ENCODE assay signal across 9 cellular contexts in the genomic region with DNA sequence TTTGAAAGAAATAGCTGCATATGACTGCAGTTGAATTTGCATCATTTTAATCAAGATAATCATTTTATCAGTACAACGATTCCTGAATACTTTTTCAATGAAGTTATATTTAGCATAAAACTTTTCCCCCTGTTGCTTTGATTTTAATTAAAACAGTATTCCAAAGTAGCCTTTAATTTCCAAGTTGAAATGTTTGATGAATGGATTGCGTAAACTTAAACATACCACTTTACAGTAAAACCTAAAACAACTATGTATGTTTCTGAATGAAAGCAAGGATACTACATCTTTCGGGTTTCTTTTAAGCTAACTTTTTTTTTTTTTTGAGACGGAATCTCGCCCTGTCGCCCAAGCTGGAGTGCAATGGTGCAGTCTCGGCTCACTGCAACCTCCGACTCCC. TPM values are rescaled to one million over a fixed set of nuclear protein-coding genes. Genes with fewer than 3 reads are reported as not detected.
DNase-seq lines count a peak whose midpoint lies in the region; ATAC-seq and TF ChIP-seq lines count a peak whose summit lies in the region.
"Had no signal": no experiment of that assay in that cellular context is flagged by ENCODE, and none has a peak within 500 bp of the region (broad histone marks: within the 10 kb centered on the region; RNA-seq: fewer than 3 reads in every experiment).

No MANE protein-coding gene starts in this region.

- ATAC-seq in lower lobe of right lung (no peak), GM21619 (IDR thresholded peaks at IDR 0.05; ENCODE audit: unreplicated experiment) (no peak)
- ATAC-seq: sciatic nerve had no signal

- H3K27me3 ChIP-seq in lower lobe of right lung (ENCODE audit: low read depth), result no peaks in the 10 kb centered on the region

- peaks cover 7% of the 10 kb centered on the region for H3K36me3 Mint-ChIP-seq in activated naive CD4-positive, alpha-beta T cell treated with anti-CD3 and anti-CD28 coated beads, Interleukin-2, amount 10 ng/mL, durations not matched to agents 7 days and 5 days
- H3K36me3 Mint-ChIP-seq in type B pancreatic cell, result no peaks in the 10 kb centered on the region

- H3K36me3 ChIP-seq in lower lobe of right lung, result peaks cover 6% of the 10 kb centered on the region

- H3K4me3 ChIP-seq in astrocyte of the spinal cord (ENCODE audit: low read depth, low read length), result peak overlapping the region; percentile 59
- H3K4me3 ChIP-seq in lower lobe of right lung, result peak overlapping the region; percentile 97

- H3K4me1 Mint-ChIP-seq in activated naive CD4-positive, alpha-beta T cell treated with anti-CD3 and anti-CD28 coated beads, Interleukin-2, amount 10 ng/mL, durations not matched to agents 7 days and 5 days, result peaks cover 30% of the 10 kb centered on the region
- peaks cover 15% of the 10 kb centered on the region for H3K4me1 Mint-ChIP-seq in type B pancreatic cell (ENCODE audit: unreplicated experiment)

- peak overlapping the region; percentile 86 for H3K27ac ChIP-seq in lower lobe of right lung

- in situ Hi-C loops in astrocyte of the spinal cord (cut with HindIII; ENCODE audit: low sequenced_read_pairs), result no loop called here

- no peak for DNase-seq in activated naive CD4-positive, alpha-beta T cell treated with anti-CD3 and anti-CD28 coated beads, Interleukin-2, amount 10 ng/mL, durations not matched to agents 7 days and 5 days
- DNase-seq in activated naive CD4-positive, alpha-beta T cell (lab: John Stamatoyannopoulos, UW), result no peak
- no peak for DNase-seq in astrocyte of the spinal cord (ENCODE audit: low read depth, low spot score)
- no peak for DNase-seq in lower lobe of right lung
- DNase-seq in type B pancreatic cell (ENCODE audit: extremely low spot score, unreplicated experiment), result no peak
- no peak for DNase-seq in NCI-H1436 treated with DMSO at 0.1 percent for 48 hours (lab: John Stamatoyannopoulos, UW)
- DNase-seq in NCI-H524 (lab: John Stamatoyannopoulos, UW), result no peak

- peaks cover 17% of the 10 kb centered on the region for H3K27me3 Mint-ChIP-seq in activated naive CD4-positive, alpha-beta T cell treated with anti-CD3 and anti-CD28 coated beads, Interleukin-2, amount 10 ng/mL, durations not matched to agents 7 days and 5 days
- H3K27me3 Mint-ChIP-seq in type B pancreatic cell, result no peaks in the 10 kb centered on the region

- TF ChIP-seq CTCF in astrocyte of the spinal cord (IDR thresholded peaks at IDR 0.05; ENCODE audit: low read depth, low read length), result no peak
- TF ChIP-seq CTCF in lower lobe of right lung (IDR thresholded peaks at IDR 0.05), result no peak
- no peak for TF ChIP-seq CTCF in type B pancreatic cell (conservative IDR thresholded peaks at IDR 0.05)

- H3K4me3 Mint-ChIP-seq in activated naive CD4-positive, alpha-beta T cell treated with anti-CD3 and anti-CD28 coated beads, Interleukin-2, amount 10 ng/mL, durations not matched to agents 7 days and 5 days, result peak overlapping the region; percentile 89
- H3K4me3 Mint-ChIP-seq in type B pancreatic cell, result peak overlapping the region; percentile 99

- H3K9me3 Mint-ChIP-seq in activated naive CD4-positive, alpha-beta T cell treated with anti-CD3 and anti-CD28 coated beads, Interleukin-2, amount 10 ng/mL, durations not matched to agents 7 days and 5 days, result no peaks in the 10 kb centered on the region
- H3K9me3 Mint-ChIP-seq in type B pancreatic cell, result no peaks in the 10 kb centered on the region

- H3K4me1 ChIP-seq in lower lobe of right lung, result peaks cover 27% of the 10 kb centered on the region

- H3K9me3 ChIP-seq in lower lobe of right lung, result no peaks in the 10 kb centered on the region

- intact Hi-C loops in lower lobe of right lung (cut with DNase I), result no loop called here

- H3K27ac Mint-ChIP-seq in activated naive CD4-positive, alpha-beta T cell treated with anti-CD3 and anti-CD28 coated beads, Interleukin-2, amount 10 ng/mL, durations not matched to agents 7 days and 5 days, result no peak overlapping the region
- peak overlapping the region; percentile 90 for H3K27ac Mint-ChIP-seq in type B pancreatic cell

- CTCF ChIA-PET in activated naive CD4-positive, alpha-beta T cell treated with anti-CD3 and anti-CD28 coated beads, Interleukin-2, amount 10 ng/mL, durations not matched to agents 7 days and 5 days (lab: Charles Lee), result no interaction called here

RNA-seq across cellular contexts. Expression of a gene that starts 1.4 kb away (rescaled TPM):
- 18.7 TPM for total RNA-seq in lower lobe of right lung
- total RNA-seq in type B pancreatic cell (ENCODE audit: low replicate concordance), result 22.1 and 28.4 TPM in 2 replicates

RNA-seq across cellular contexts. Expression of a gene that starts 25.1 kb away (rescaled TPM):
- total RNA-seq in lower lobe of right lung (60.4 TPM), type B pancreatic cell (ENCODE audit: low replicate concordance) (84.4 and 84.5 TPM in 2 replicates)

RNA-seq across cellular contexts. Expression of a gene that starts 53.9 kb away (rescaled TPM):
- 35.7 TPM for total RNA-seq in lower lobe of right lung
- total RNA-seq in type B pancreatic cell (ENCODE audit: low replicate concordance), result 45.0 and 48.5 TPM in 2 replicates
